15 cellular contexts compared by ENCODE assay signal in the genomic region with DNA sequence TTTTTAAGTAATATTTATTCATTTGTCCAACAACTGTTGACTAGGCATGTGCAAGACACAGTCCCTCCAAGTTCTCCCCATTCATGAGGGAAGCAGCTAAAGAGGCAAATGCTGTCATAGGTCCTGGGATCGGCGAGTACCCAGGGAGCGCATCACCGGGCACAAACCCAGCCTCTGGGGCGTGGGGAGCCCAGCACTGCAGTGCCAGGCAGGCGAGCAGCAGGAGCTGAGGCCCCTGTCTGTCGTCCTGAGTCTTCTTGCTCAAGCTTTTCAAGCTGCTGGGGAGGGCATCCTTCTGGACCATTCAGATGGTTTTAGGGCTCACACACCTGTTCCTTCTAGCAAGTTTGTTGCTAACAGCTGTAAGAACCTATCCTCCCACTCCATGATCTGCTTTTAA.
A peak's percentile ranks its signal among the peaks of the same experiment; 100 is the strongest.
DNase-seq lines count a peak whose midpoint lies in the region; ATAC-seq and TF ChIP-seq lines count a peak whose summit lies in the region.
"Had no signal": no experiment of that assay in that cellular context is flagged by ENCODE, and none has a peak within 500 bp of the region (broad histone marks: within the 10 kb centered on the region; RNA-seq: fewer than 3 reads in every experiment).

No MANE protein-coding gene starts in this region.

- ATAC-seq in heart left ventricle (peak in 3 of 4 donors; percentile 14 to 43 (median 28)), Right ventricle myocardium superior (ENCODE audit: poor library complexity) (no peak)
- ATAC-seq: HCT116 had no signal

- H3K4me3 ChIP-seq in heart left ventricle (no peak overlapping the region), fibroblast of lung (replicated peaks in 1 of 4; ENCODE audit: control extremely low read depth in 1 of 4, insufficient read depth in 1 of 4, low read depth in 3 of 4, low read length in 4 of 4) (no peak overlapping the region)
- H3K4me3 ChIP-seq: GM23248 had no signal

- peaks cover 0 to 5% (median 0%) of the 10 kb centered on the region in 12 donors for H3K4me1 ChIP-seq in heart left ventricle
- no peaks in the 10 kb centered on the region for H3K4me1 ChIP-seq in fibroblast of lung (ENCODE audit: control insufficient read depth, extremely low read depth, insufficient read depth, low read length)

- H3K27ac ChIP-seq in heart left ventricle, result peak overlapping the region in 1 of 12 donors; percentile 37
- peak overlapping the region; percentile 65 for H3K27ac ChIP-seq in caudate nucleus (ENCODE audit: low read depth, low read length)
- H3K27ac ChIP-seq in fibroblast of lung (ENCODE audit: insufficient read depth, low read length), result peak overlapping the region; percentile 62
- H3K27ac ChIP-seq: GM23248, HL-60 had no signal

- TF ChIP-seq POLR2A in heart left ventricle (IDR thresholded peaks at IDR 0.05), result no peak

- H3K9ac ChIP-seq in fibroblast of lung (ENCODE audit: insufficient read depth, low read length), result no peak overlapping the region
- H3K9ac ChIP-seq: GM23248 had no signal

- H3K79me2 ChIP-seq in fibroblast of lung (ENCODE audit: control insufficient read depth, insufficient read depth, low read length), result no peaks in the 10 kb centered on the region

- no peak overlapping the region for H2AFZ ChIP-seq in fibroblast of lung (ENCODE audit: low read length)
- H2AFZ ChIP-seq: GM23248 had no signal

- H3K9me3 ChIP-seq in heart left ventricle (no peaks in the 10 kb centered on the region), fibroblast of lung (ENCODE audit: control insufficient read depth, insufficient read depth, low read depth, low read length) (no peaks in the 10 kb centered on the region)

- no peaks in the 10 kb centered on the region for H4K20me1 ChIP-seq in fibroblast of lung (ENCODE audit: control insufficient read depth, extremely low read depth, insufficient read depth, low read length)

- WGBS in heart left ventricle, 4 donors, result 93 to 97% (median 95%) methylated on average over 7 of the region's 7 CpGs

- H3K27me3 ChIP-seq in heart left ventricle, result no peaks in the 10 kb centered on the region
- H3K27me3 ChIP-seq in fibroblast of lung (ENCODE audit: control insufficient read depth, insufficient read depth, low read length), result no peaks in the 10 kb centered on the region

- H3K36me3 ChIP-seq in heart left ventricle, result peaks cover 0 to 100% (median 98%) of the 10 kb centered on the region in 9 donors
- peaks cover 22% of the 10 kb centered on the region for H3K36me3 ChIP-seq in fibroblast of lung (ENCODE audit: control insufficient read depth, insufficient read depth, low read length)

- no peak overlapping the region for H3K4me2 ChIP-seq in fibroblast of lung (ENCODE audit: extremely low read depth, insufficient read depth, low read length)

- no peak for DNase-seq in heart left ventricle
- DNase-seq in Right ventricle myocardium superior, result no peak
- DNase-seq in caudate nucleus (lab: John Stamatoyannopoulos, UW), result peak in 2 of 61 donors; percentile 20 to 49
- DNase-seq in fibroblast of lung (ENCODE audit: low read depth in 2 of 2), result no peak
- no peak for DNase-seq in iPS-NIHi7 (ENCODE audit: extremely low spot score)
- DNase-seq in activated CD4-positive, CD25-positive, alpha-beta regulatory T cell (lab: John Stamatoyannopoulos, UW), result no peak
- no peak for DNase-seq in SIG-M5 treated with dmso at 0.1 percent for 504 hours (lab: John Stamatoyannopoulos, UW; ENCODE audit: unreplicated experiment)
- DNase-seq: ACHN; Calu3; CD4-positive, alpha-beta T cell; DMS 273 treated with DMSO at 0.1 percent for 48 hours; DMS79; GM23248 had no signal

- intact Hi-C loops in heart left ventricle (cut with DNase I) (loop anchor here in 1 of 10 donors (2.0 kb wide), 1 partner anchor 78 kb away; no protein-coding TSS in a partner anchor), Right ventricle myocardium superior (cut with DNase I) (no loop called here)

- TF ChIP-seq CTCF in heart left ventricle (IDR thresholded peaks at IDR 0.05) (no peak), fibroblast of lung (conservative IDR thresholded peaks at IDR 0.05 in 1 of 2, IDR thresholded peaks at IDR 0.05 in 1 of 2; ENCODE audit: low read depth in 1 of 2, low read length in 2 of 2) (no peak)
